In genomic region chrX:103831342-103831802, GRCh38 we compare ENCODE assay signal across 8 cellular contexts. TPM values are rescaled to one million over a fixed set of nuclear protein-coding genes. Genes with fewer than 3 reads are reported as not detected.
DNase-seq lines count a peak whose midpoint lies in the region; ATAC-seq and TF ChIP-seq lines count a peak whose summit lies in the region.

No MANE protein-coding gene starts in this region.

- H2AFZ ChIP-seq in hepatocyte, result peak overlapping the region; percentile 96

- no peaks in the 10 kb centered on the region for H3K9me2 ChIP-seq in hepatocyte (replicated peaks; ENCODE audit: insufficient read depth)

- no peaks in the 10 kb centered on the region for H3K9me3 ChIP-seq in hepatocyte (ENCODE audit: low read depth)

- peaks cover 4% of the 10 kb centered on the region for H3K4me1 ChIP-seq in hepatocyte (ENCODE audit: insufficient read depth)

- ATAC-seq in stimulated activated naive CD8-positive, alpha-beta T cell treated with anti-CD3 and anti-CD28 coated beads, Interleukin-15, Interleukin-2, amounts not matched to agents 100 U/mL and 50 U/mL, for 24 hours, result no peak
- ATAC-seq in HG03457 (IDR thresholded peaks at IDR 0.05; ENCODE audit: unreplicated experiment), result peak; percentile 91

- no peaks in the 10 kb centered on the region for H3K36me3 Mint-ChIP-seq in stimulated activated naive CD8-positive, alpha-beta T cell treated with anti-CD3 and anti-CD28 coated beads, Interleukin-15, Interleukin-2, amounts not matched to agents 100 ng/mL and 50 ng/mL, for 24 hours (ENCODE audit: low read depth)
- H3K36me3 Mint-ChIP-seq in activated naive CD4-positive, alpha-beta T cell treated with anti-CD3 and anti-CD28 coated beads, Interleukin-2, amount 50 U/mL, for 24 hours, result no peaks in the 10 kb centered on the region

- peak overlapping the region; percentile 73 for H3K4me3 Mint-ChIP-seq in stimulated activated naive CD8-positive, alpha-beta T cell treated with anti-CD3 and anti-CD28 coated beads, Interleukin-15, Interleukin-2, amounts not matched to agents 100 ng/mL and 50 ng/mL, for 24 hours
- H3K4me3 Mint-ChIP-seq in activated naive CD4-positive, alpha-beta T cell treated with anti-CD3 and anti-CD28 coated beads, Interleukin-2, amount 50 U/mL, for 24 hours, result peak overlapping the region; percentile 75

- no peak for DNase-seq in stimulated activated naive CD8-positive, alpha-beta T cell treated with anti-CD3 and anti-CD28 coated beads, Interleukin-15, Interleukin-2, amounts not matched to agents 100 U/mL and 50 U/mL, for 24 hours
- DNase-seq in hepatocyte (ENCODE audit: low spot score) (peak; percentile 89), NCI-H1048 (lab: John Stamatoyannopoulos, UW) (no peak), mesenteric fat pad (ENCODE audit: low spot score) (no peak)
- DNase-seq in stimulated activated CD4-positive, alpha-beta T cell treated with anti-CD3 and anti-CD28 coated beads, TNF-alpha, amount 100 ng/mL, for 24 hours (ENCODE audit: low read depth in 3 of 3), result peak in 2 of 3 experiments; percentile 45 to 62

- no peak overlapping the region for H3K27ac ChIP-seq in hepatocyte

- H3K27me3 Mint-ChIP-seq in stimulated activated naive CD8-positive, alpha-beta T cell treated with anti-CD3 and anti-CD28 coated beads, Interleukin-15, Interleukin-2, amounts not matched to agents 100 ng/mL and 50 ng/mL, for 24 hours, result peaks cover 4% of the 10 kb centered on the region
- peaks cover 1% of the 10 kb centered on the region for H3K27me3 Mint-ChIP-seq in activated naive CD4-positive, alpha-beta T cell treated with anti-CD3 and anti-CD28 coated beads, Interleukin-2, amount 50 U/mL, for 24 hours

- 28% methylated on average over 11 of the region's 11 CpGs for WGBS in hepatocyte (ENCODE audit: low lambda C conversion rate, missing lambda C conversion rate)

- no peaks in the 10 kb centered on the region for H3K36me3 ChIP-seq in hepatocyte (replicated peaks; ENCODE audit: insufficient read depth, low read depth)

- H3K27ac Mint-ChIP-seq in stimulated activated naive CD8-positive, alpha-beta T cell treated with anti-CD3 and anti-CD28 coated beads, Interleukin-15, Interleukin-2, amounts not matched to agents 100 ng/mL and 50 ng/mL, for 24 hours, result peak overlapping the region; percentile 52
- H3K27ac Mint-ChIP-seq in activated naive CD4-positive, alpha-beta T cell treated with anti-CD3 and anti-CD28 coated beads, Interleukin-2, amount 50 U/mL, for 24 hours, result no peak overlapping the region

- peaks cover 7% of the 10 kb centered on the region for H3K4me1 Mint-ChIP-seq in stimulated activated naive CD8-positive, alpha-beta T cell treated with anti-CD3 and anti-CD28 coated beads, Interleukin-15, Interleukin-2, amounts not matched to agents 100 ng/mL and 50 ng/mL, for 24 hours (ENCODE audit: low read depth)
- peaks cover 5% of the 10 kb centered on the region for H3K4me1 Mint-ChIP-seq in activated naive CD4-positive, alpha-beta T cell treated with anti-CD3 and anti-CD28 coated beads, Interleukin-2, amount 50 U/mL, for 24 hours

- H3K4me3 ChIP-seq in hepatocyte, result peak overlapping the region; percentile 79

- H3K9me3 Mint-ChIP-seq in stimulated activated naive CD8-positive, alpha-beta T cell treated with anti-CD3 and anti-CD28 coated beads, Interleukin-15, Interleukin-2, amounts not matched to agents 100 ng/mL and 50 ng/mL, for 24 hours, result no peaks in the 10 kb centered on the region
- H3K9me3 Mint-ChIP-seq in activated naive CD4-positive, alpha-beta T cell treated with anti-CD3 and anti-CD28 coated beads, Interleukin-2, amount 50 U/mL, for 24 hours, result no peaks in the 10 kb centered on the region

- no peaks in the 10 kb centered on the region for H3K79me2 ChIP-seq in hepatocyte

- TF ChIP-seq CTCF in hepatocyte (IDR thresholded peaks at IDR 0.05; ENCODE audit: poor library complexity), result no peak

- peak overlapping the region; percentile 100 for H3K4me2 ChIP-seq in hepatocyte

- peaks cover 16% of the 10 kb centered on the region for H3K27me3 ChIP-seq in hepatocyte

- H4K20me1 ChIP-seq in hepatocyte (ENCODE audit: insufficient read depth, poor library complexity, severe bottlenecking), result no peaks in the 10 kb centered on the region

RNA-seq across cellular contexts. Expression of gene RAB9B, which starts 0.7 kb away (rescaled TPM):
- total RNA-seq in hepatocyte (2.4 and 3.6 TPM in 2 replicates), mesenteric fat pad (0.74 TPM)
- 1.6 and 2.2 TPM in 2 replicates for polyA plus RNA-seq in hepatocyte

RNA-seq across cellular contexts. Expression of gene PLP1, which starts 54.7 kb away (rescaled TPM):
- 1.5 and 1.8 TPM in 2 replicates for total RNA-seq in hepatocyte
- polyA plus RNA-seq in hepatocyte, result 0.80 and 1.1 TPM in 2 replicates
- total RNA-seq in mesenteric fat pad, result 0.26 TPM

Comparison
In these comparisons a context has a peak if more than half of its experiments do, and no peak if none do; other contexts are left out.
1. DNase-seq: peak in hepatocyte (single experiment) and stimulated activated CD4-positive, alpha-beta T cell treated with anti-CD3 and anti-CD28 coated beads, TNF-alpha, amount 100 ng/mL, for 24 hours (2 of 3); none in stimulated activated naive CD8-positive, alpha-beta T cell treated with anti-CD3 and anti-CD28 coated beads, Interleukin-15, Interleukin-2, amounts not matched to agents 100 U/mL and 50 U/mL, for 24 hours (single experiment), NCI-H1048 (single experiment) and mesenteric fat pad (single experiment).